ENCODE assay signal across 1 cellular context in genomic region chr20:59046862-59047261, GRCh38.
TF ChIP-seq lines count a peak whose summit lies in the region.

No MANE protein-coding gene starts in this region.

TF ChIP-seq in HepG2, 621 proteins besides CTCF, POLR2A, EP300 and RAD21:
- TF ChIP-seq MYPOP (CRISPR knock-in tag; IDR thresholded peaks at IDR 0.05) (0 out of 2 replicates have a peak, but pooled peaks have one; percentile 6), ZNF768 (CRISPR knock-in tag; IDR thresholded peaks at IDR 0.05) (no peak)
- TF ChIP-seq, protein P1, sequence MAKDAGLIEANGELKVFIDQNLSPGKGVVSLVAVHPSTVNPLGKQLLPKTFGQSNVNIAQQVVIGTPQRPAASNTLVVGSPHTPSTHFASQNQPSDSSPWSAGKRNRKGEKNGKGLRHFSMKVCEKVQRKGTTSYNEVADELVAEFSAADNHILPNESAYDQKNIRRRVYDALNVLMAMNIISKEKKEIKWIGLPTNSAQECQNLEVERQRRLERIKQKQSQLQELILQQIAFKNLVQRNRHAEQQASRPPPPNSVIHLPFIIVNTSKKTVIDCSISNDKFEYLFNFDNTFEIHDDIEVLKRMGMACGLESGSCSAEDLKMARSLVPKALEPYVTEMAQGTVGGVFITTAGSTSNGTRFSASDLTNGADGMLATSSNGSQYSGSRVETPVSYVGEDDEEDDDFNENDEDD (CRISPR knock-in tag; IDR thresholded peaks at IDR 0.05; ENCODE audit: borderline replicate concordance), result no peak
